ENCODE assay signal across 8 cellular contexts in genomic region chr19:2494447-2495129, GRCh38. TPM values are rescaled to one million over a fixed set of nuclear protein-coding genes. Genes with fewer than 3 reads are reported as not detected.
DNase-seq lines count a peak whose midpoint lies in the region; ATAC-seq, FAIRE-seq and TF ChIP-seq lines count a peak whose summit lies in the region.

No MANE protein-coding gene starts in this region.

- no peak overlapping the region; the same call in none of the 2 replicates for H2AFZ ChIP-seq in PC-9

- intact Hi-C loops in PC-9 (cut with micrococcal nuclease; ENCODE audit: unreplicated experiment): loop anchor here (1.0 to 5.0 kb wide), 3 partner anchors 13 to 83 kb away; no protein-coding TSS in a partner anchor

- H3K36me3 ChIP-seq in PC-9 (ENCODE audit: low read depth): no peaks in the 10 kb centered on the region

- H3K9me2 ChIP-seq in PC-9 (ENCODE audit: insufficient read depth): no peaks in the 10 kb centered on the region

- TF ChIP-seq CTCF in A549 (IDR thresholded peaks at IDR 0.05) (no peak), PC-9 (conservative IDR thresholded peaks at IDR 0.05) (no peak), neural crest cell (conservative IDR thresholded peaks at IDR 0.05) (no peak)

- H3K9me3 ChIP-seq in A549 (no peaks in the 10 kb centered on the region), PC-9 (ENCODE audit: insufficient read depth, low read depth) (no peaks in the 10 kb centered on the region)

- H3F3A ChIP-seq in PC-9 (ENCODE audit: insufficient read depth, low read depth): peaks cover 47% of the 10 kb centered on the region; the same call in 1 of the 2 replicates

- H3K9me3 Mint-ChIP-seq in neural crest cell: no peaks in the 10 kb centered on the region

- peak overlapping the region; percentile 64 for H3K4me3 Mint-ChIP-seq in neural crest cell

- H3K27ac Mint-ChIP-seq in neural crest cell (ENCODE audit: unreplicated experiment): no peak overlapping the region

- BruUV-seq in PC-9 (replicated peaks; lab: Mats Ljungman, UMichigan): no TSS peak

- peak overlapping the region; percentile 95 for H3K4me2 ChIP-seq in A549
- peak overlapping the region; percentile 87 for H3K4me2 ChIP-seq in PC-9

- no peak; a peak in 1 of 5 replicates for TF ChIP-seq RAD21 in A549 (conservative IDR thresholded peaks at IDR 0.05 in 1 of 2, IDR thresholded peaks at IDR 0.05 in 1 of 2)

- no peaks in the 10 kb centered on the region for H3K79me2 ChIP-seq in PC-9 (ENCODE audit: low read depth)

- H3K27me3 ChIP-seq in PC-9 (ENCODE audit: insufficient read depth, low read depth): no peaks in the 10 kb centered on the region

- WGBS in A549 (ENCODE audit: missing lambda C conversion rate): 3% methylated on average over 15 of the region's 72 CpGs

- H3K4me3 ChIP-seq in A549: peak overlapping the region; percentile 63
- H3K4me3 ChIP-seq in PC-9: peak overlapping the region; percentile 62

- POLR2A ChIA-PET in A549 (lab: Yijun Ruan, JAX) (interaction anchor here (0.9 to 7.3 kb wide), 4 partner anchors 17 to 85 kb away, joined by 3 to 64 read pairs (median 6); partner anchors contain the start of gene GADD45B), PC-9 (lab: Charles Lee; ENCODE audit: unreplicated experiment) (interaction anchor here (0.5 to 1.0 kb wide), 3 partner anchors 17 to 48 kb away, joined by 3 to 7 read pairs (median 6); partner anchors contain the start of gene GADD45B)

- CTCF ChIA-PET in A549 (lab: Yijun Ruan, JAX) (interaction anchor here (1.0 to 1.5 kb wide), 4 partner anchors 18 to 117 kb away, joined by 3 to 5 read pairs (median 4); partner anchors contain the start of gene GADD45B), PC-9 (lab: Charles Lee) (no interaction called here)

- peak overlapping the region; percentile 83 to 95 for H3K27ac ChIP-seq in A549
- peak overlapping the region; percentile 75 for H3K27ac ChIP-seq in PC-9

- H3K4me1 ChIP-seq in A549 (peaks cover 54% of the 10 kb centered on the region), PC-9 (replicated peaks; ENCODE audit: insufficient read depth) (peaks cover 37% of the 10 kb centered on the region)

- H3K4me1 Mint-ChIP-seq in neural crest cell: peaks cover 15% of the 10 kb centered on the region

- TF ChIP-seq POLR2A in A549 (IDR thresholded peaks at IDR 0.05; ENCODE audit: low read length): peak; percentile 14; the same call in 1 of the 2 replicates

- no peak for TF ChIP-seq EP300 in A549 (IDR thresholded peaks at IDR 0.05)

- DNase-seq in A549 (ENCODE audit: low read depth in 1 of 2, low spot score in 1 of 2) (peak in 1 of 2 experiments; percentile 62), PC-9 (peak; percentile 32 to 50), globus pallidus (ENCODE audit: low spot score) (peak; percentile 61), neural crest cell (ENCODE audit: low read depth, low spot score) (no peak), ureter (ENCODE audit: low spot score) (peak; percentile 79), urothelium cell line (ENCODE audit: low spot score) (no peak)
- DNase-seq in activated naive CD4-positive, alpha-beta T cell treated with anti-CD3 and anti-CD28 coated beads, Interleukin-2, amount 50 U/mL, for 16 hours: peak; percentile 39

- ATAC-seq in A549: peak; percentile 72 to 76
- ATAC-seq in GM18909 (IDR thresholded peaks at IDR 0.05; ENCODE audit: poor library complexity, unreplicated experiment): peak; percentile 59

- FAIRE-seq in A549 (lab: Jason Lieb, UNC) (no peak), urothelium cell line (lab: Jason Lieb, UNC) (no peak)

- no peaks in the 10 kb centered on the region for H3K36me3 Mint-ChIP-seq in neural crest cell (ENCODE audit: low read depth)

- no peaks in the 10 kb centered on the region for H4K20me1 ChIP-seq in PC-9 (ENCODE audit: insufficient read depth)

- H3K27me3 Mint-ChIP-seq in neural crest cell (ENCODE audit: low read depth): peaks cover 33% of the 10 kb centered on the region

TF ChIP-seq in A549, 52 proteins besides CTCF, POLR2A, EP300 and RAD21:
- no peak for TF ChIP-seq PHF8 (IDR thresholded peaks at IDR 0.05; ENCODE audit: borderline replicate concordance, low read depth)
- no peak for TF ChIP-seq E2F6 (IDR thresholded peaks at IDR 0.05; ENCODE audit: borderline replicate concordance, low read depth)
- 0 out of 2 replicates have a peak, but pooled peaks have one; percentile 7 for TF ChIP-seq GATA3 (IDR thresholded peaks at IDR 0.05; ENCODE audit: borderline replicate concordance)
- TF ChIP-seq ZC3H11A (IDR thresholded peaks at IDR 0.05): no peak
- no peak for TF ChIP-seq MAFK (IDR thresholded peaks at IDR 0.05; ENCODE audit: partially characterized antibody)
- peak in 1 of 2 experiments; percentile 43; a peak in 2 of 5 replicates for TF ChIP-seq JUN (IDR thresholded peaks at IDR 0.05)
- TF ChIP-seq NPAS2 (CRISPR knock-in tag; IDR thresholded peaks at IDR 0.05; ENCODE audit: borderline replicate concordance): no peak
- 0 out of 3 replicates have a peak, but pooled peaks have one; percentile 15 for TF ChIP-seq BCL3 (IDR thresholded peaks at IDR 0.05)
- no peak for TF ChIP-seq ATOH8 (CRISPR knock-in tag; IDR thresholded peaks at IDR 0.05; ENCODE audit: low read depth)
- no peak for TF ChIP-seq SMC3 (IDR thresholded peaks at IDR 0.05)
- no peak for TF ChIP-seq MAZ (IDR thresholded peaks at IDR 0.05; ENCODE audit: borderline replicate concordance, low read depth, low read length)
- no peak for TF ChIP-seq ZNF302 (CRISPR knock-in tag; IDR thresholded peaks at IDR 0.05)
- no peak for TF ChIP-seq ZFP36 (IDR thresholded peaks at IDR 0.05; ENCODE audit: borderline replicate concordance, partially characterized antibody)
- TF ChIP-seq KDM1A (IDR thresholded peaks at IDR 0.05; ENCODE audit: low read depth): no peak
- no peak for TF ChIP-seq POLR2AphosphoS2 (conservative IDR thresholded peaks at IDR 0.05; ENCODE audit: low read length)
- TF ChIP-seq HOXA7 (CRISPR knock-in tag; IDR thresholded peaks at IDR 0.05): no peak
- no peak for TF ChIP-seq HOXB13 (CRISPR knock-in tag; IDR thresholded peaks at IDR 0.05; ENCODE audit: low read depth)
- peak; percentile 30 for TF ChIP-seq HDAC2 (IDR thresholded peaks at IDR 0.05)
- no peak for TF ChIP-seq CBX2 (IDR thresholded peaks at IDR 0.05; ENCODE audit: borderline replicate concordance, low read depth)
- TF ChIP-seq MAX (IDR thresholded peaks at IDR 0.05): peak; percentile 34; the same call in 1 of the 2 replicates
- no peak for TF ChIP-seq NR3C1 (IDR thresholded peaks at IDR 0.05)
- no peak for TF ChIP-seq CHD2 (IDR thresholded peaks at IDR 0.05; ENCODE audit: low read length, partially characterized antibody)
- no peak for TF ChIP-seq FOSB (CRISPR knock-in tag; IDR thresholded peaks at IDR 0.05)
- no peak for TF ChIP-seq JUNB (IDR thresholded peaks at IDR 0.05)

RNA-seq across cellular contexts. Expression of gene GADD45B, which starts 18.7 kb away (rescaled TPM):
- polyA plus RNA-seq in A549 (2011; rRNA removed) (65.3 and 72.5 TPM in 2 replicates), A549 (2017; fragmentation: RNase III; extraction: RNeasy Plus Mini Kit Qiagen cat#74134 plus additional on column Dnase treatment) (38.6 to 42.4 TPM (median 39.9 TPM) in 3 replicates)
- polyA plus RNA-seq in A549 (2012; cell fraction: cytosol; rRNA removed): 120 and 125 TPM in 2 replicates
- polyA plus RNA-seq in A549 (2012; cell fraction: nucleus; rRNA removed): 193 and 205 TPM in 2 replicates
- polyA minus RNA-seq in A549 (2011; rRNA and poly(A)+ RNA removed): 42.7 and 50.1 TPM in 2 replicates
- total RNA-seq in PC-9 (2021) (24.7 and 35.5 TPM in 2 replicates), neural crest cell (3.3 and 4.1 TPM in 2 replicates), ureter (55.3 TPM)

RNA-seq across cellular contexts. Expression of gene LMNB2, which starts 37.8 kb away (rescaled TPM):
- polyA plus RNA-seq in A549 (2011; rRNA removed): 53.5 and 54.6 TPM in 2 replicates
- polyA plus RNA-seq in A549 (2012; cell fraction: cytosol; rRNA removed): 96.0 and 132 TPM in 2 replicates
- polyA plus RNA-seq in A549 (2012; cell fraction: nucleus; rRNA removed): 167 and 168 TPM in 2 replicates
- 93.6 to 105 TPM (median 97.7 TPM) in 3 replicates for polyA plus RNA-seq in A549 (2017; fragmentation: RNase III; extraction: RNeasy Plus Mini Kit Qiagen cat#74134 plus additional on column Dnase treatment)
- polyA minus RNA-seq in A549 (2011; rRNA and poly(A)+ RNA removed): 53.1 and 60.5 TPM in 2 replicates
- 109 and 114 TPM in 2 replicates for total RNA-seq in PC-9 (2021)
- total RNA-seq in neural crest cell: 201 and 206 TPM in 2 replicates
- total RNA-seq in ureter: 27.5 TPM

Comparison
In these comparisons a context has a peak if more than half of its experiments do, and no peak if none do; other contexts are left out.
1. DNase-seq: peak in PC-9 (2 of 2), activated naive CD4-positive, alpha-beta T cell treated with anti-CD3 and anti-CD28 coated beads, Interleukin-2, amount 50 U/mL, for 16 hours (single experiment), globus pallidus (single experiment) and ureter (single experiment); none in neural crest cell (single experiment) and urothelium cell line (single experiment).